Comparison of ENCODE assay signal across 8 cellular contexts in the genomic region with DNA sequence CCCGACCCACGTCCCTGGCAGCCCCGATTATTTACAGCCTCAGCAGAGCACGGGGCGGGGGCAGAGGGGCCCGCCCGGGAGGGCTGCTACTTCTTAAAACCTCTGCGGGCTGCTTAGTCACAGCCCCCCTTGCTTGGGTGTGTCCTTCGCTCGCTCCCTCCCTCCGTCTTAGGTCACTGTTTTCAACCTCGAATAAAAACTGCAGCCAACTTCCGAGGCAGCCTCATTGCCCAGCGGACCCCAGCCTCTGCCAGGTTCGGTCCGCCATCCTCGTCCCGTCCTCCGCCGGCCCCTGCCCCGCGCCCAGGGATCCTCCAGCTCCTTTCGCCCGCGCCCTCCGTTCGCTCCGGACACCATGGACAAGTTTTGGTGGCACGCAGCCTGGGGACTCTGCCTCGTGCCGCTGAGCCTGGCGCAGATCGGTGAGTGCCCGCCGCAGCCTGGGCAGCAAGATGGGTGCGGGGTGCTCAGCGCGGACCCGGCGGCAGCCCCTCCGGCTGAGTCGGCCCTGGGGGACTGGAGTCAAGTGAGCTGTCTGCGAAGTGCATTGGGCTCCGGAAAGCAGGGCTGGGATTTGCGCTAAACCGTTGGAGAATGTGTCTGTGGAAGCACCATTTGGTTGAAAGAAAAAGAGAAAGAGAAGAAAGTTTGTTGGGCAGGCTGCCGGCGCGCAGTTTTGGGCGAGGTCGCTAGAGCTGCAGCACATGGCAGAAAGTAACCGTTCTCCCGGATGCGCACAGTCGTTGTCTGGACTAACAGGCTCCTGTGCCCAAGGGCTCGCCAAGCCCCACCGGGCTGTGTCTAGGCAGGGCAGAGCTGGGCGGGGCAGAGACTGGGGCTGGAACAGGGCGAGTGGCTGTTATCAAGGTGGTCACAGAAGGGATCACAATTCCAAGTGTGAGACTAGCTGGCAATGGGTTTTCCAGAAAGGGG. TPM values are rescaled to one million over a fixed set of nuclear protein-coding genes. Genes with fewer than 3 reads are reported as not detected.
A peak's percentile ranks its signal among the peaks of the same experiment; 100 is the strongest.
DNase-seq lines count a peak whose midpoint lies in the region; FAIRE-seq and TF ChIP-seq lines count a peak whose summit lies in the region.

A gene (plus strand): TSS at position 223 of the 933 bp plus-strand sequence. CDS start 133 bp downstream, at position 356.

- H3K4me1 Mint-ChIP-seq in mesothelial cell of epicardium: peaks cover 10% of the 10 kb centered on the region

- no peaks in the 10 kb centered on the region for H3K9me3 ChIP-seq in H1 (ENCODE audit: insufficient read depth in 2 of 2, low read depth in 1 of 2, low read length in 1 of 2)

- peak within 1 kb of the TSS; percentile 61 for H2BK20ac ChIP-seq in H1 (ENCODE audit: low read length)

- peak; percentile 85 for DNase-seq in EH (ENCODE audit: low read depth)
- DNase-seq in H4 (ENCODE audit: low spot score): peak; percentile 91
- DNase-seq in NCI-H226: peak; percentile 82
- peak; percentile 66 to 74 for DNase-seq in activated CD8-positive, alpha-beta memory T cell treated with anti-CD3 and anti-CD28 coated beads for 1 hour (ENCODE audit: extremely low read depth in 1 of 2, low read depth in 1 of 2)
- peak in 1 of 2 experiments; percentile 73 for DNase-seq in H1 (ENCODE audit: low read depth in 1 of 2, low spot score in 2 of 2)
- DNase-seq in mesothelial cell of epicardium (ENCODE audit: low spot score in 2 of 2, unreplicated experiment in 2 of 2): peak in 1 of 2 experiments; percentile 48
- peak; percentile 61 to 66 for DNase-seq in stimulated activated CD8-positive, alpha-beta memory T cell treated with anti-CD3 and anti-CD28 coated beads, Interleukin-2, amount 100 ng/mL, for 48 hours (ENCODE audit: low read depth in 2 of 2)
- DNase-seq in NCI-H1048 (lab: John Stamatoyannopoulos, UW): no peak

- H3K23ac ChIP-seq in H1 (ENCODE audit: insufficient read length): no peak within 1 kb of the TSS

- CTCF ChIA-PET in H1 (lab: Charles Lee; ENCODE audit: partially characterized antibody): interaction anchor here (0.8 to 1.8 kb wide), 8 partner anchors 13 to 1245 kb away, joined by 3 to 5 read pairs (median 3); no protein-coding TSS in a partner anchor

- peaks cover 88% of the 10 kb centered on the region for H3K27me3 Mint-ChIP-seq in mesothelial cell of epicardium (ENCODE audit: low read depth)

- peak within 1 kb of the TSS; percentile 66; the same call in 1 of the 2 replicates for H2BK5ac ChIP-seq in H1 (ENCODE audit: low read depth, low read length)

- H4K20me1 ChIP-seq in H1 (replicated peaks in 1 of 2; ENCODE audit: control insufficient read depth in 1 of 2, insufficient read depth in 2 of 2, low read length in 2 of 2): no peaks in the 10 kb centered on the region

- H3K18ac ChIP-seq in H1 (ENCODE audit: extremely low read depth, low read length): peak within 1 kb of the TSS; percentile 96

- no peak for FAIRE-seq in H1 (lab: Jason Lieb, UNC)

- H3K4me3 ChIP-seq in H1 (ENCODE audit: extremely low read depth in 1 of 4, insufficient read depth in 2 of 4, low read depth in 3 of 4, low read length in 4 of 4): peak within 1 kb of the TSS; percentile 50 to 71 (median 57)

- POLR2A ChIA-PET in H1 (lab: Charles Lee; ENCODE audit: partially characterized antibody): interaction anchor here (0.7 to 2.3 kb wide), 6 partner anchors 10 to 98 kb away, joined by 3 to 10 read pairs (median 3); no protein-coding TSS in a partner anchor

- no peak for TF ChIP-seq EP300 in H1 (IDR thresholded peaks at IDR 0.05; ENCODE audit: borderline replicate concordance in 1 of 2, low read depth in 2 of 2, low read length in 2 of 2)

- no peaks in the 10 kb centered on the region for H3K79me2 ChIP-seq in H1 (ENCODE audit: control insufficient read depth in 1 of 2, insufficient read depth in 2 of 2, low read length in 2 of 2)

- H3K27ac ChIP-seq in H1 (ENCODE audit: low read depth, low read length): no peak within 1 kb of the TSS

- no peaks in the 10 kb centered on the region for H3K9me3 Mint-ChIP-seq in mesothelial cell of epicardium

- no peak within 1 kb of the TSS for H3K14ac ChIP-seq in H1 (ENCODE audit: insufficient read length)

- peak within 1 kb of the TSS; percentile 98 for H2BK12ac ChIP-seq in H1 (ENCODE audit: low read depth, low read length)

- H3K4ac ChIP-seq in H1 (replicated peaks; ENCODE audit: insufficient read length, low read depth, low read length): peak within 1 kb of the TSS; percentile 72

- no peak within 1 kb of the TSS for H2AK5ac ChIP-seq in H1 (ENCODE audit: low read depth, low read length)

- H3K4me1 ChIP-seq in H1 (replicated peaks in 1 of 4; ENCODE audit: control insufficient read depth in 3 of 4, insufficient read depth in 4 of 4, low read length in 3 of 4): peaks cover 0 to 8% (median 3%) of the 10 kb centered on the region in 4 experiments; a peak in 5 of 7 replicates

- peak within 1 kb of the TSS; percentile 69 for H2AFZ ChIP-seq in H1 (ENCODE audit: low read length)

- WGBS in H1 (ENCODE audit: extremely low coverage in 1 of 2, insufficient coverage in 1 of 2, insufficient read length in 1 of 2, insufficient replicate concordance in 2 of 2, low coverage in 1 of 2, low lambda C conversion rate in 2 of 2, missing lambda C conversion rate in 1 of 2), 2 experiments: 3% methylated on average over 34 of the region's 59 CpGs; no CpG with 5 or more reads in 1 of the 2 experiments

- peak within 1 kb of the TSS; percentile 91 to 97 for H3K4me2 ChIP-seq in H1 (ENCODE audit: insufficient read depth in 1 of 2, low read depth in 2 of 2, low read length in 2 of 2)

- peak within 1 kb of the TSS; percentile 65 for H2BK120ac ChIP-seq in H1 (replicated peaks; ENCODE audit: low read depth, low read length)

- TF ChIP-seq POLR2A in H1 (IDR thresholded peaks at IDR 0.05; ENCODE audit: control extremely low read depth in 1 of 2, low read depth in 2 of 2, low read length in 2 of 2): no peak

- H2BK15ac ChIP-seq in H1 (ENCODE audit: low read length): peak within 1 kb of the TSS; percentile 53; the same call in 1 of the 2 replicates

- H4K8ac ChIP-seq in H1 (ENCODE audit: extremely low read depth, insufficient read depth, low read length): peak within 1 kb of the TSS; percentile 84

- H3K27me3 ChIP-seq in H1 (replicated peaks in 1 of 4; ENCODE audit: control insufficient read depth in 3 of 4, extremely low read depth in 1 of 4, insufficient read depth in 3 of 4, low read length in 3 of 4): peaks cover 21 to 35% (median 31%) of the 10 kb centered on the region in 4 experiments

- peak within 1 kb of the TSS; percentile 35 to 69 (median 55); a peak in 6 of 7 replicates for H3K9ac ChIP-seq in H1 (replicated peaks in 1 of 4; ENCODE audit: extremely low read depth in 1 of 4, low read depth in 3 of 4, low read length in 3 of 4)

- TF ChIP-seq RAD21 in H1 (IDR thresholded peaks at IDR 0.05 in 1 of 2, conservative IDR thresholded peaks at IDR 0.05 in 1 of 2; ENCODE audit: low read depth in 2 of 2, low read length in 2 of 2): no peak

- H3K27ac Mint-ChIP-seq in mesothelial cell of epicardium: no peak within 1 kb of the TSS

- H4K91ac ChIP-seq in H1 (replicated peaks; ENCODE audit: insufficient read length, low read length): peak within 1 kb of the TSS; percentile 96

- peak within 1 kb of the TSS; percentile 13 for H3K56ac ChIP-seq in H1 (replicated peaks; ENCODE audit: insufficient read length, low read depth, low read length)

- H3K4me3 Mint-ChIP-seq in mesothelial cell of epicardium: peak within 1 kb of the TSS; percentile 69

- no peaks in the 10 kb centered on the region for H3K36me3 Mint-ChIP-seq in mesothelial cell of epicardium

- no peaks in the 10 kb centered on the region for H3K36me3 ChIP-seq in H1 (ENCODE audit: control insufficient read depth in 2 of 4, insufficient read depth in 4 of 4, low read length in 3 of 4)

- no peak for TF ChIP-seq CTCF in H1 (IDR thresholded peaks at IDR 0.05; ENCODE audit: control extremely low read depth in 1 of 3, insufficient read depth in 1 of 3, low read depth in 1 of 3, low read length in 3 of 3)
- TF ChIP-seq CTCF in mesothelial cell of epicardium (IDR thresholded peaks at IDR 0.05; ENCODE audit: unreplicated experiment): no peak

- peaks cover 14% of the 10 kb centered on the region for H3K23me2 ChIP-seq in H1 (ENCODE audit: low read depth, low read length)

- no peaks in the 10 kb centered on the region for H3K79me1 ChIP-seq in H1 (ENCODE audit: low read depth, low read length)

- H4K5ac ChIP-seq in H1 (ENCODE audit: insufficient read length, low read depth, low read length): peak within 1 kb of the TSS; percentile 15

TF ChIP-seq in H1, 55 proteins besides CTCF, POLR2A, EP300 and RAD21 (continues in another document):
- TF ChIP-seq SAP30 (IDR thresholded peaks at IDR 0.05; ENCODE audit: insufficient read depth, insufficient replicate concordance, low read length): no peak
- no peak for TF ChIP-seq HDAC6 (IDR thresholded peaks at IDR 0.05; ENCODE audit: low read depth, low read length)
- TF ChIP-seq NRF1 (IDR thresholded peaks at IDR 0.05; ENCODE audit: low read depth, low read length): no peak
- no peak for TF ChIP-seq POU5F1 (IDR thresholded peaks at IDR 0.05; ENCODE audit: low read depth, low read length)
- TF ChIP-seq, protein P1, sequence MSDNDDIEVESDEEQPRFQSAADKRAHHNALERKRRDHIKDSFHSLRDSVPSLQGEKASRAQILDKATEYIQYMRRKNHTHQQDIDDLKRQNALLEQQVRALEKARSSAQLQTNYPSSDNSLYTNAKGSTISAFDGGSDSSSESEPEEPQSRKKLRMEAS (IDR thresholded peaks at IDR 0.05): peak; percentile 88
- TF ChIP-seq FOSL1 (IDR thresholded peaks at IDR 0.05; ENCODE audit: insufficient read depth, low read depth, low read length): no peak
- no peak for TF ChIP-seq HDAC2 (IDR thresholded peaks at IDR 0.05; ENCODE audit: borderline replicate concordance in 1 of 2, low read depth in 2 of 2, low read length in 2 of 2)
- TF ChIP-seq CBX8 (IDR thresholded peaks at IDR 0.05; ENCODE audit: borderline replicate concordance, low read depth, low read length): no peak

RNA-seq across cellular contexts. Expression of the gene that starts here (rescaled TPM):
- 211 and 238 TPM in 2 replicates for total RNA-seq in H4 (2014; rRNA removed; shearing (Covaris generic))
- 11.8 and 13.4 TPM in 2 replicates for total RNA-seq in H1 (2021; fragmentation: NEBNext Ultra II Directional; extraction: Animal tissue kit (Norgen Biotek cat#: 25700))
- 9.9 and 13.7 TPM in 2 replicates for polyA plus RNA-seq in H1 (2011; rRNA removed)
- polyA plus RNA-seq in H1 (2011; cell fraction: cytosol; rRNA removed): 8.9 TPM
- 13.7 TPM for polyA plus RNA-seq in H1 (2011; cell fraction: nucleus; rRNA removed)
- polyA plus RNA-seq in H1 (2012, experiment 1 of 2): 10.0 to 13.9 TPM (median 12.5 TPM) in 4 replicates
- 4.9 TPM for polyA plus RNA-seq in H1 (2012, experiment 2 of 2)
- 18.4 TPM for polyA plus RNA-seq in H1 (2013, experiment 1 of 2)
- polyA plus RNA-seq in H1 (2013, experiment 2 of 2): 22.9 TPM
- polyA minus RNA-seq in H1 (2011; rRNA and poly(A)+ RNA removed): 18.6 and 28.2 TPM in 2 replicates
- 9.8 TPM for polyA minus RNA-seq in H1 (2011; cell fraction: cytosol; rRNA and poly(A)+ RNA removed)
- polyA minus RNA-seq in H1 (2011; cell fraction: nucleus; rRNA and poly(A)+ RNA removed): 25.2 TPM
- total RNA-seq in mesothelial cell of epicardium: 1.7 to 2.9 TPM (median 1.9 TPM) in 3 replicates

Comparison
In these comparisons a context has a peak if more than half of its experiments do, and no peak if none do; other contexts are left out.
1. RNA of the gene that starts here (total RNA-seq): 211 to 238 TPM in H4; 11.8 to 13.4 TPM in H1 and 1.7 to 2.9 TPM in mesothelial cell of epicardium; every median in the first group is over 10 times any median in the second.